1 cellular context compared by ENCODE assay signal in the genomic region with DNA sequence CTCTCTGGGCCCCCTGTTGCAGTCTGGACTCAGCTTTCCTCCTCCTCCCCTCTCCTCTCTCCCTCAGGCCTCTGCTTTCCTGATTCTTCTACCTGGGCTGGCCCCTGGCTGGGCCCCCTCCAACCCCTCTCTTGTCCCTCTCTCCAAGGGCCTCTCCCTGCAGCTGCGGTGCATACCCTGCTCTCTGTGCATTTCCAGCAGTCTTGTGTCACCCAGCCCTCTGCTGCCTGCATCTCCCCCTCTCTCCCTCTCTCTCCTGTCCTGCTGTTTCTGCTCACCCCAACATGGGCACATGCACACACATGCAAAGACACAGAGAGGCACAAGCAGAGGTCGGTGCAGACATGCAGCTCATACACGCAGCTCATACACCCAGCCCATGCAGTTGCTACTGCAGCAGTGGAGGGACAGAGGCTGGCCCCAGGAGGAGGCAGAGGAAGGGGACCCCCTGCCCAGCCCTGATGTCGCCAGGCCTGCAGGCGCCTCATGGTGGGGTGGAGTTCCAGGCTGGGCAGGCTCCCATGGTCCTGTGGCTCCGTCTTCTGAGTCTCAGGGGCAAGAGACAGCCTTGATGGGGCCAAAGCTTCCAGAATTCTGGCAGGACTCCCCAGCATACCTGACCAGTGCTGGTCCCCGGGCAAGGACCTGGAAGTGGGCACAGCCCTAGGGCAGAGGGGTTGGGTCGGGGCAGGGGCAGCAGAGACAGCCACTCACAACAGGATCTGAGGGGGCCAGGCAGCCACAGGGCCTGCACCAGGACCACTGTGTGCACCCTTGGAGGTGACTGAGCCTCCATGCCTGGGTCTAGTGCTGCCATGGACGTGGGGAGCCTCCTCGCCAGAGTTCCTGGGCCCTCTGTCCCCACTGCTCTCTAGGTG.
TF ChIP-seq lines count a peak whose summit lies in the region.

No MANE protein-coding gene starts in this region.

TF ChIP-seq in IMR-90, 13 proteins besides CTCF, POLR2A, EP300 and RAD21 (continued from another document):
- TF ChIP-seq, protein P1, sequence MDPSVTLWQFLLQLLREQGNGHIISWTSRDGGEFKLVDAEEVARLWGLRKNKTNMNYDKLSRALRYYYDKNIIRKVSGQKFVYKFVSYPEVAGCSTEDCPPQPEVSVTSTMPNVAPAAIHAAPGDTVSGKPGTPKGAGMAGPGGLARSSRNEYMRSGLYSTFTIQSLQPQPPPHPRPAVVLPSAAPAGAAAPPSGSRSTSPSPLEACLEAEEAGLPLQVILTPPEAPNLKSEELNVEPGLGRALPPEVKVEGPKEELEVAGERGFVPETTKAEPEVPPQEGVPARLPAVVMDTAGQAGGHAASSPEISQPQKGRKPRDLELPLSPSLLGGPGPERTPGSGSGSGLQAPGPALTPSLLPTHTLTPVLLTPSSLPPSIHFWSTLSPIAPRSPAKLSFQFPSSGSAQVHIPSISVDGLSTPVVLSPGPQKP (IDR thresholded peaks at IDR 0.05; ENCODE audit: borderline replicate concordance, low read depth, low read length): no peak
- TF ChIP-seq CHD1 (IDR thresholded peaks at IDR 0.05; ENCODE audit: low read depth, low read length): no peak
